In the genomic region with DNA sequence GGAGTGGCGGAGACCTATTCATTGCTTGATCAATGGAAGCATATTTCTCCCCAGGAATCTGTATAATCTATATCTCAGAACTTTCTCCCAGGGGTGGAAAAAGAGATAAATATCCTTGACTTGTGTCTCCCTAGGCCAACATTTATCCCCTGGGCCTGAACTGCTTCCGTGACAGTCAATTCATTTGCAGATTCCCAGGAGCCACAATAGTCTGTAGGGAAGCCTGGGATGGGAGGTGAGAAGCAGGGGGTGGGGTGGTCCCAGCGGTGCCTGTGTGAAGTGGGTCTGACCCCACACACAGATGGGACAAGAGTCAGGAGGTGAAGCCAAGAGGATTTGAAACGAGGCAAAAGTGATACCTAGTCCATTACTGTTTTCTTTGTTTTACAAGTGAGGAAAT, we compare ENCODE assay signal across 9 cellular contexts.
"Had no signal": no experiment of that assay in that cellular context is flagged by ENCODE, and none has a peak within 500 bp of the region (broad histone marks: within the 10 kb centered on the region; RNA-seq: fewer than 3 reads in every experiment).

No MANE protein-coding gene starts in this region.

- DNase-seq: GM23248, GOT3, H7, HCEC 1CT, HFFc6 had no signal

- H3K36me3 ChIP-seq: HAP-1 had no signal

- H3K4me3 ChIP-seq: GM23248, HAP-1 had no signal

- H3K27ac ChIP-seq: GM23248 had no signal

- H2AFZ ChIP-seq: GM23248 had no signal

- H3K27ac Mint-ChIP-seq: HFFc6 had no signal

- FAIRE-seq: H1, H54 had no signal

- H3K4me3 Mint-ChIP-seq: HFFc6 had no signal

- H3K9ac ChIP-seq: GM23248 had no signal

- H3K9me3 ChIP-seq: HAP-1 had no signal

- ATAC-seq: HCT116 had no signal
